In the genomic region with DNA sequence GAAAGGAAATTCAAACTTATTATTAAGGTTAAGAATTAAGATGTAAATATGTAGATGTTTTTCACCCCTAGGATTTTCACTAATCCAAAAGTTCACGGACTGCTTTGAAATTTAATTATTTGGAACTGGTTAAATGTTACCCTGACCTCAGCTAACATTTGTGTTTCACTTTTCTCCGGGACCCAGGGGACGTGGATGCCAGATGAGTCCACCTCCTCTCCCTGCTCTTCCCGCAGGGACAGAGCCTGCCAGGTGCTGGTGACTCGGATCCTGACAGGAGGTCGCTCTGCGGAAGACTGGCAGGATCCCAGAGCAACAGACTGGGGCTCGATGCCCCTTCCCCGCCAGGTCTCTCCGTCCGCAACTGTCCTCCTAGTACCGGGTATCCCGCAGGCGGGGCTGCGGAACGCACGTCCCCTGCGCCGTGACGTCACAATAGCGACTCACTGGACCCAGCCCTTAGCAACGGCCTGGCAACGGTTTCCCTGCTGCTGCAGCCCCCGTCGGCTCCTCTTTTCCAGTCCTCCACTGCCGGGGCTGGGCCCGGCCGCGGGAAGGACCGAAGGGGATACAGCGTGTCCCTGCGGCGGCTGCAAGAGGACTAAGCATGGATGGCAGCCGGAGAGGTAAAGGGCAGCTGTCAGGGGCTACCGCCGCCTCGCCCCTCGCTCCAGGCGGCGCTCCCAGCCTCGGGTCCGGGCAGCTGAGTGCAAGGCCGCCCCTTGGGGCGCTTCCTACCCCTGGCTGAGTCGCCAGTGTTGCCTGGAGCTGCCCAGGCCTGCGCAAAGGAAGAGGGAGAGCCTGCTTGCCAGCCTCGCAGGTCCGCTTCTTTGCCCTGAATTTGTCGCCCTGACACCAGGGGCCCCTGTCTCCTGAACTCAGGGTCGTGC, we compare ENCODE assay signal across 8 cellular contexts. TPM values are rescaled to one million over a fixed set of nuclear protein-coding genes. Genes with fewer than 3 reads are reported as not detected.
DNase-seq lines count a peak whose midpoint lies in the region; ATAC-seq and TF ChIP-seq lines count a peak whose summit lies in the region.

A gene with protein sequence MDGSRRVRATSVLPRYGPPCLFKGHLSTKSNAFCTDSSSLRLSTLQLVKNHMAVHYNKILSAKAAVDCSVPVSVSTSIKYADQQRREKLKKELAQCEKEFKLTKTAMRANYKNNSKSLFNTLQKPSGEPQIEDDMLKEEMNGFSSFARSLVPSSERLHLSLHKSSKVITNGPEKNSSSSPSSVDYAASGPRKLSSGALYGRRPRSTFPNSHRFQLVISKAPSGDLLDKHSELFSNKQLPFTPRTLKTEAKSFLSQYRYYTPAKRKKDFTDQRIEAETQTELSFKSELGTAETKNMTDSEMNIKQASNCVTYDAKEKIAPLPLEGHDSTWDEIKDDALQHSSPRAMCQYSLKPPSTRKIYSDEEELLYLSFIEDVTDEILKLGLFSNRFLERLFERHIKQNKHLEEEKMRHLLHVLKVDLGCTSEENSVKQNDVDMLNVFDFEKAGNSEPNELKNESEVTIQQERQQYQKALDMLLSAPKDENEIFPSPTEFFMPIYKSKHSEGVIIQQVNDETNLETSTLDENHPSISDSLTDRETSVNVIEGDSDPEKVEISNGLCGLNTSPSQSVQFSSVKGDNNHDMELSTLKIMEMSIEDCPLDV (plus strand): TSS at position 446 of the 890 bp plus-strand sequence. CDS start 162 bp downstream, at position 608.

- peak within 1 kb of the TSS; percentile 92 for H3K27ac ChIP-seq in neural cell (ENCODE audit: low read length)

- H3K9ac ChIP-seq in ES-I3 (ENCODE audit: low read depth, low read length) = peak within 1 kb of the TSS; percentile 77
- H3K9ac ChIP-seq in neural cell (ENCODE audit: low read length) = peak within 1 kb of the TSS; percentile 96

- peak; percentile 97 for TF ChIP-seq POLR2A in Raji (IDR thresholded peaks at IDR 0.05; ENCODE audit: insufficient read depth, low read depth, low read length)

- H3K4me1 ChIP-seq in ES-I3 (ENCODE audit: insufficient read depth, low read length) = no peaks in the 10 kb centered on the region

- H3K27ac Mint-ChIP-seq in stimulated activated naive CD8-positive, alpha-beta T cell treated with anti-CD3 and anti-CD28 coated beads, Interleukin-15, amount 100 ng/mL, for 72 hours = peak within 1 kb of the TSS; percentile 44 to 92

- peak; percentile 57 for TF ChIP-seq RAD21 in neural cell (conservative IDR thresholded peaks at IDR 0.05)

- H3F3A ChIP-seq in neural cell (ENCODE audit: insufficient read depth, low read length, poor library complexity, severe bottlenecking) = no peaks in the 10 kb centered on the region

- peak within 1 kb of the TSS; percentile 94 to 97 for H3K4me3 Mint-ChIP-seq in stimulated activated naive CD8-positive, alpha-beta T cell treated with anti-CD3 and anti-CD28 coated beads, Interleukin-15, amount 100 ng/mL, for 72 hours

- TF ChIP-seq CTCF in LNCaP clone FGC (IDR thresholded peaks at IDR 0.05; ENCODE audit: control insufficient read depth, extremely low read depth, insufficient read depth) (0 out of 2 replicates have a peak, but pooled peaks have one; percentile 1), foreskin fibroblast (IDR thresholded peaks at IDR 0.05; ENCODE audit: low read depth, low read length) (no peak), neural cell (IDR thresholded peaks at IDR 0.05; ENCODE audit: poor library complexity, severe bottlenecking) (no peak)

- peaks cover 21% of the 10 kb centered on the region for H3K79me2 ChIP-seq in neural cell (replicated peaks; ENCODE audit: insufficient read depth, low read length)

- H3K9me3 ChIP-seq in ES-I3 (ENCODE audit: control insufficient read depth, insufficient read depth, low read length) (no peaks in the 10 kb centered on the region), neural cell (ENCODE audit: low read length) (no peaks in the 10 kb centered on the region)

- peak within 1 kb of the TSS; percentile 87 for H3K4me3 ChIP-seq in LNCaP clone FGC (ENCODE audit: low read depth, low read length)
- peak within 1 kb of the TSS; percentile 89 to 97 for H3K4me3 ChIP-seq in foreskin fibroblast (ENCODE audit: low read depth in 1 of 2, low read length in 2 of 2)
- H3K4me3 ChIP-seq in neural cell (ENCODE audit: low read length) = peak within 1 kb of the TSS; percentile 90

- peak; percentile 66 for TF ChIP-seq EP300 in neural cell (conservative IDR thresholded peaks at IDR 0.05; ENCODE audit: poor library complexity, severe bottlenecking)

- H3K4me2 ChIP-seq in neural cell (ENCODE audit: low read length) = peak within 1 kb of the TSS; percentile 92

- DNase-seq in H4 (ENCODE audit: low spot score) (peak; percentile 85), LNCaP clone FGC (ENCODE audit: low read depth) (peak; percentile 61), foreskin fibroblast (peak; percentile 88 to 96)
- DNase-seq in activated gamma-delta T cell treated with anti-CD3 and anti-CD28 coated beads, Interleukin-2, amount 50 U/mL, for 16 hours (ENCODE audit: low read depth) = peak; percentile 51
- peak; percentile 78 to 82 for DNase-seq in stimulated activated naive CD8-positive, alpha-beta T cell treated with anti-CD3 and anti-CD28 coated beads, Interleukin-15, amount 100 ng/mL, for 72 hours

- H3K9me3 Mint-ChIP-seq in stimulated activated naive CD8-positive, alpha-beta T cell treated with anti-CD3 and anti-CD28 coated beads, Interleukin-15, amount 100 ng/mL, for 72 hours = no peaks in the 10 kb centered on the region

- no peaks in the 10 kb centered on the region for H4K20me1 ChIP-seq in neural cell (ENCODE audit: insufficient read depth)

- peaks cover 8% of the 10 kb centered on the region for H3K27me3 Mint-ChIP-seq in stimulated activated naive CD8-positive, alpha-beta T cell treated with anti-CD3 and anti-CD28 coated beads, Interleukin-15, amount 100 ng/mL, for 72 hours

- H3K9me2 ChIP-seq in neural cell (ENCODE audit: insufficient read depth, low read length) = no peaks in the 10 kb centered on the region

- H3K36me3 ChIP-seq in ES-I3 (ENCODE audit: insufficient read depth, low read length) (no peaks in the 10 kb centered on the region), neural cell (ENCODE audit: insufficient read depth, low read length) (no peaks in the 10 kb centered on the region)

- H3K4me1 Mint-ChIP-seq in stimulated activated naive CD8-positive, alpha-beta T cell treated with anti-CD3 and anti-CD28 coated beads, Interleukin-15, amount 100 ng/mL, for 72 hours = peaks cover 21% of the 10 kb centered on the region

- ATAC-seq in stimulated activated naive CD8-positive, alpha-beta T cell treated with anti-CD3 and anti-CD28 coated beads, Interleukin-15, amount 100 ng/mL, for 72 hours = peak; percentile 99

- H2AFZ ChIP-seq in neural cell (ENCODE audit: low read depth, low read length) = peak within 1 kb of the TSS; percentile 88

- H3K27me3 ChIP-seq in neural cell (ENCODE audit: insufficient read depth, low read depth, low read length) = no peaks in the 10 kb centered on the region

TF ChIP-seq in neural cell, 6 proteins besides CTCF, POLR2A, EP300 and RAD21:
- peak; percentile 76 for TF ChIP-seq TAF1 (IDR thresholded peaks at IDR 0.05; ENCODE audit: low read depth)
- TF ChIP-seq POLR2AphosphoS5 (IDR thresholded peaks at IDR 0.05) = peak; percentile 91
- TF ChIP-seq, protein P1, sequence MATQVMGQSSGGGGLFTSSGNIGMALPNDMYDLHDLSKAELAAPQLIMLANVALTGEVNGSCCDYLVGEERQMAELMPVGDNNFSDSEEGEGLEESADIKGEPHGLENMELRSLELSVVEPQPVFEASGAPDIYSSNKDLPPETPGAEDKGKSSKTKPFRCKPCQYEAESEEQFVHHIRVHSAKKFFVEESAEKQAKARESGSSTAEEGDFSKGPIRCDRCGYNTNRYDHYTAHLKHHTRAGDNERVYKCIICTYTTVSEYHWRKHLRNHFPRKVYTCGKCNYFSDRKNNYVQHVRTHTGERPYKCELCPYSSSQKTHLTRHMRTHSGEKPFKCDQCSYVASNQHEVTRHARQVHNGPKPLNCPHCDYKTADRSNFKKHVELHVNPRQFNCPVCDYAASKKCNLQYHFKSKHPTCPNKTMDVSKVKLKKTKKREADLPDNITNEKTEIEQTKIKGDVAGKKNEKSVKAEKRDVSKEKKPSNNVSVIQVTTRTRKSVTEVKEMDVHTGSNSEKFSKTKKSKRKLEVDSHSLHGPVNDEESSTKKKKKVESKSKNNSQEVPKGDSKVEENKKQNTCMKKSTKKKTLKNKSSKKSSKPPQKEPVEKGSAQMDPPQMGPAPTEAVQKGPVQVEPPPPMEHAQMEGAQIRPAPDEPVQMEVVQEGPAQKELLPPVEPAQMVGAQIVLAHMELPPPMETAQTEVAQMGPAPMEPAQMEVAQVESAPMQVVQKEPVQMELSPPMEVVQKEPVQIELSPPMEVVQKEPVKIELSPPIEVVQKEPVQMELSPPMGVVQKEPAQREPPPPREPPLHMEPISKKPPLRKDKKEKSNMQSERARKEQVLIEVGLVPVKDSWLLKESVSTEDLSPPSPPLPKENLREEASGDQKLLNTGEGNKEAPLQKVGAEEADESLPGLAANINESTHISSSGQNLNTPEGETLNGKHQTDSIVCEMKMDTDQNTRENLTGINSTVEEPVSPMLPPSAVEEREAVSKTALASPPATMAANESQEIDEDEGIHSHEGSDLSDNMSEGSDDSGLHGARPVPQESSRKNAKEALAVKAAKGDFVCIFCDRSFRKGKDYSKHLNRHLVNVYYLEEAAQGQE (IDR thresholded peaks at IDR 0.05; ENCODE audit: borderline replicate concordance) = peak; percentile 85
- TF ChIP-seq SMC3 (conservative IDR thresholded peaks at IDR 0.05; ENCODE audit: poor library complexity) = peak; percentile 56
- TF ChIP-seq EZH2 (IDR thresholded peaks at IDR 0.05; ENCODE audit: borderline replicate concordance, insufficient read depth, low read length, poor library complexity, severe bottlenecking) = no peak
- TF ChIP-seq MXI1 (conservative IDR thresholded peaks at IDR 0.05; ENCODE audit: poor library complexity, severe bottlenecking) = peak; percentile 91

RNA-seq across cellular contexts. Expression of the gene that starts here (rescaled TPM):
- total RNA-seq in H4 (2014; rRNA removed; shearing (Covaris generic)) = 7.4 and 11.0 TPM in 2 replicates
- 31.4 and 33.4 TPM in 2 replicates for polyA plus RNA-seq in neural cell
- polyA minus RNA-seq in neural cell = 91.3 and 92.0 TPM in 2 replicates

Comparison
In these comparisons a context has a peak if more than half of its experiments do, and no peak if none do; other contexts are left out.
1. Peak in every context shown above with its lines: DNase-seq, ATAC-seq, H3K4me3 ChIP-seq and H3K27ac ChIP-seq.